8 cellular contexts compared by ENCODE assay signal in genomic region chr19:43595999-43596841, GRCh38. TPM values are rescaled to one million over a fixed set of nuclear protein-coding genes. Genes with fewer than 3 reads are reported as not detected.
DNase-seq lines count a peak whose midpoint lies in the region; ATAC-seq and TF ChIP-seq lines count a peak whose summit lies in the region.

A gene with protein sequence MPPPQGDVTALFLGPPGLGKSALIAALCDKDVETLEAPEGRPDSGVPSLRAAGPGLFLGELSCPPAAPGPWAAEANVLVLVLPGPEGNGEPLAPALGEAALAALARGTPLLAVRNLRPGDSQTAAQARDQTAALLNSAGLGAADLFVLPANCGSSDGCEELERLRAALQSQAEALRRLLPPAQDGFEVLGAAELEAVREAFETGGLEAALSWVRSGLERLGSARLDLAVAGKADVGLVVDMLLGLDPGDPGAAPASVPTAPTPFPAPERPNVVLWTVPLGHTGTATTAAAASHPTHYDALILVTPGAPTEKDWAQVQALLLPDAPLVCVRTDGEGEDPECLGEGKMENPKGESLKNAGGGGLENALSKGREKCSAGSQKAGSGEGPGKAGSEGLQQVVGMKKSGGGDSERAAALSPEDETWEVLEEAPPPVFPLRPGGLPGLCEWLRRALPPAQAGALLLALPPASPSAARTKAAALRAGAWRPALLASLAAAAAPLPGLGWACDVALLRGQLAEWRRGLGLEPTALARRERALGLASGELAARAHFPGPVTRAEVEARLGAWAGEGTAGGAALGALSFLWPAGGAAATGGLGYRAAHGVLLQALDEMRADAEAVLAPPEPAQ (minus strand): TSS chr19:43596134. CDS start chr19:43595338, 796 bp downstream.
A gene with protein sequence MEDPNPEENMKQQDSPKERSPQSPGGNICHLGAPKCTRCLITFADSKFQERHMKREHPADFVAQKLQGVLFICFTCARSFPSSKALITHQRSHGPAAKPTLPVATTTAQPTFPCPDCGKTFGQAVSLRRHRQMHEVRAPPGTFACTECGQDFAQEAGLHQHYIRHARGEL (plus strand): TSS chr19:43596595. CDS start chr19:43597109, 514 bp downstream.

- DNase-seq in AG20443 (ENCODE audit: low spot score) (peak; percentile 99), NCI-H510A (lab: John Stamatoyannopoulos, UW) (peak; percentile 95), cerebellum (ENCODE audit: low spot score) (peak; percentile 98), islet precursor cell (peak; percentile 100)
- peak; percentile 100 for DNase-seq in activated CD4-positive, alpha-beta T cell treated with anti-CD3 and anti-CD28 coated beads for 1 hour
- DNase-seq in stimulated activated CD4-positive, alpha-beta T cell treated with anti-CD3 and anti-CD28 coated beads, Interleukin-12 subunit alpha, Interleukin-12 subunit beta, amount 100 ng/mL, for 48 hours (ENCODE audit: low read depth in 2 of 3, low spot score in 1 of 3), result peak; percentile 100

- peak; percentile 72 for TF ChIP-seq POLR2A in GM19099 (IDR thresholded peaks at IDR 0.05; ENCODE audit: extremely low read depth, insufficient read length, low read depth)

- peak; percentile 84 for ATAC-seq in HG03432 (IDR thresholded peaks at IDR 0.05; ENCODE audit: unreplicated experiment)

RNA-seq across cellular contexts. Expression of the first gene that starts in this region (rescaled TPM):
- 76.6 TPM for total RNA-seq in cerebellum

RNA-seq across cellular contexts. Expression of the second gene that starts in this region (rescaled TPM):
- 7.1 TPM for total RNA-seq in cerebellum

Comparison
In these comparisons a context has a peak if more than half of its experiments do, and no peak if none do; other contexts are left out.
1. Peak in every context shown above with its lines: DNase-seq and ATAC-seq.